Comparison of ENCODE assay signal across 9 cellular contexts in the genomic region with DNA sequence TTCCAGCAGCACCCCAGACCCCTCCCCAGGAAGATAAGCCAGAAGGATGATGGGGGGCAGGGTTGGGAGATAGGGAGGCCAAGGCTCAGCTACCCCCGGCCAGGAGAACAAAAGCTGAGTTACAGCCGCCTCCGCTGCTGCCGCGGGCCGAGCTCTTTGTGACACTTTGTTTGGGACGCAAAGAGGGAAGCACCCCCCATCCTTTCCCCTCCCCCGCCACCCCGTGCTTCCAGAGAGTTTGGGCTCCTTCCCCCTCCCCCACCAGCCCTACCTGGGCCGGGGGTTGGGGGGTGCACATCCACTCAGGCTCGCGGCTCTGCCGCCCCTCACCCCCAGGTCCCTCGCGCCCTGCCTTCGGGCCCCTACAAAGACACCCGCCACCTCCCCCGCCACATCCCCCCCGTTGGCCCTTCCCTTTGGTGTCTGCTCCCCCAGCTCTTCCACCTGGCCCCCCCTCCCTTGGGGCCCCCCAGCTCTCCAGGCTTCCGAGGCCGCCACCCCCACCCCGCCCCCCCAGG. TPM values are rescaled to one million over a fixed set of nuclear protein-coding genes. Genes with fewer than 3 reads are reported as not detected.
DNase-seq lines count a peak whose midpoint lies in the region; ATAC-seq and TF ChIP-seq lines count a peak whose summit lies in the region.
"Had no signal": no experiment of that assay in that cellular context is flagged by ENCODE, and none has a peak within 500 bp of the region (broad histone marks: within the 10 kb centered on the region; RNA-seq: fewer than 3 reads in every experiment).

No MANE protein-coding gene starts in this region.

- TF ChIP-seq POLR2A in prostate gland (IDR thresholded peaks at IDR 0.05), result no peak

- H3K4me3 ChIP-seq in foreskin fibroblast (ENCODE audit: low read depth in 1 of 2, low read length in 2 of 2) (peak overlapping the region; percentile 35 to 40), prostate gland (peak overlapping the region; percentile 50 to 68)

- no peaks in the 10 kb centered on the region for H3K27me3 ChIP-seq in prostate gland (replicated peaks; ENCODE audit: insufficient read depth)

- TF ChIP-seq CTCF in GM10266 (IDR thresholded peaks at IDR 0.05; ENCODE audit: control insufficient read depth, insufficient read depth, low read depth, missing control alignments) (no peak), foreskin fibroblast (IDR thresholded peaks at IDR 0.05; ENCODE audit: low read depth, low read length) (no peak), prostate gland (IDR thresholded peaks at IDR 0.05) (no peak)

- DNase-seq in GM10266 (ENCODE audit: extremely low spot score), result peak; percentile 42
- DNase-seq in SHP77 treated with DMSO at 0.1 percent for 48 hours (lab: John Stamatoyannopoulos, UW), result peak; percentile 14
- DNase-seq in foreskin fibroblast, result no peak
- DNase-seq in prostate gland (ENCODE audit: low spot score), result no peak
- DNase-seq in kidney tubule cell (ENCODE audit: low spot score), result no peak
- DNase-seq in epidermal melanocyte (ENCODE audit: insufficient read length, low spot score), result no peak
- no peak for DNase-seq in HPDE6-E6E7 (ENCODE audit: extremely low spot score)

- under 1% methylated on average over 19 of the region's 22 CpGs for WGBS in prostate gland

- no peaks in the 10 kb centered on the region for H3K9me3 ChIP-seq in prostate gland

- no peaks in the 10 kb centered on the region for H3K36me3 ChIP-seq in prostate gland

- intact Hi-C loops in prostate gland (cut with DNase I), result loop anchor here (10.0 kb wide), 1 partner anchor 483 kb away; no protein-coding TSS in a partner anchor

- peak overlapping the region; percentile 85 to 90 for H3K27ac ChIP-seq in prostate gland

- ATAC-seq in HG02981 (IDR thresholded peaks at IDR 0.05; ENCODE audit: unreplicated experiment), result no peak

- peaks cover 5% of the 10 kb centered on the region for H3K4me1 ChIP-seq in prostate gland (replicated peaks)

RNA-seq across cellular contexts. Expression of a gene that starts 0.8 kb away (rescaled TPM):
- 10 to 100 TPM; 56.8 to 89.8 TPM for total RNA-seq in prostate gland

RNA-seq across cellular contexts. Expression of a gene that starts 3.2 kb away (rescaled TPM):
- total RNA-seq in prostate gland, result not detected
- total RNA-seq: LHCN-M2 had no signal

RNA-seq across cellular contexts. Expression of a gene that starts 27.6 kb away (rescaled TPM):
- 10 to 100 TPM; 12.4 to 37.7 TPM for total RNA-seq in prostate gland

RNA-seq across cellular contexts. Expression of a gene that starts 40.1 kb away (rescaled TPM):
- total RNA-seq in prostate gland, result not detected
- total RNA-seq: LHCN-M2 had no signal

RNA-seq across cellular contexts. Expression of a gene that starts 55.5 kb away (rescaled TPM):
- under 1 TPM in 1 of 2 donors, not detected in 1; 0.74 TPM for total RNA-seq in prostate gland
- total RNA-seq: LHCN-M2 had no signal

Comparison
In these comparisons a context has a peak if more than half of its experiments do, and no peak if none do; other contexts are left out.
1. DNase-seq: peak in GM10266 (single experiment) and SHP77 treated with DMSO at 0.1 percent for 48 hours (single experiment); none in foreskin fibroblast (0 of 2), prostate gland (single experiment), kidney tubule cell (single experiment), epidermal melanocyte (single experiment) and HPDE6-E6E7 (single experiment).